In genomic region chr13:41488124-41488523, GRCh38 we compare ENCODE assay signal across 1 cellular context.
TF ChIP-seq lines count a peak whose summit lies in the region.

No MANE protein-coding gene starts in this region.

TF ChIP-seq in HepG2, 621 proteins besides CTCF, POLR2A, EP300 and RAD21 (continued from another document):
- no peak for TF ChIP-seq ZBED4 (CRISPR knock-in tag; IDR thresholded peaks at IDR 0.05; ENCODE audit: borderline replicate concordance)
- TF ChIP-seq KDM5A (IDR thresholded peaks at IDR 0.05; ENCODE audit: borderline replicate concordance, low read length): no peak
- no peak for TF ChIP-seq CBX2 (IDR thresholded peaks at IDR 0.05; ENCODE audit: low read depth, low read length)
- TF ChIP-seq CBX2 (CRISPR knock-in tag; IDR thresholded peaks at IDR 0.05; ENCODE audit: low read depth): no peak
- TF ChIP-seq GZF1 (CRISPR knock-in tag; IDR thresholded peaks at IDR 0.05): no peak
- no peak for TF ChIP-seq ARNT (IDR thresholded peaks at IDR 0.05)
- no peak for TF ChIP-seq DDIT3 (CRISPR knock-in tag; IDR thresholded peaks at IDR 0.05)
- TF ChIP-seq MAX (IDR thresholded peaks at IDR 0.05): no peak
- no peak for TF ChIP-seq ZNF230 (CRISPR knock-in tag; IDR thresholded peaks at IDR 0.05)
- TF ChIP-seq ZNF205 (CRISPR knock-in tag; IDR thresholded peaks at IDR 0.05): no peak
- no peak for TF ChIP-seq ZNF274 (CRISPR knock-in tag; IDR thresholded peaks at IDR 0.05)
